34 cellular contexts compared by ENCODE assay signal in the genomic region with DNA sequence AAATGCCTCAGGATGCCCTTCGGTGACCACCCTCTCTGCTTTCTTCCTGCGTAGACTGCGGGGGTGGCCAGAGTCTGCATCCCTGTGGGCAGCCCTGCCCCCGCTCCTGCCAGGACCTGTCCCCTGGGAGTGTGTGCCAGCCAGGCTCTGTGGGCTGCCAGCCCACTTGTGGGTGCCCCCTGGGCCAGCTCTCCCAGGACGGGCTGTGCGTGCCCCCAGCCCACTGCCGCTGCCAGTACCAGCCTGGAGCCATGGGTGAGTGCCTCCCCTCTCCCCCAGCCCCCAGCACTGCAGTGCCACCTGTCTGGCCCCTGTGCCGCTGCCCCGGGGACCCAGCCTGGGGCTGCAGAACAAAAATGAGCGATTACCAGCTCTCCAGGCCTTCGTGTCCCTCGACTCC. TPM values are rescaled to one million over a fixed set of nuclear protein-coding genes. Genes with fewer than 3 reads are reported as not detected.
"Had no signal": no experiment of that assay in that cellular context is flagged by ENCODE, and none has a peak within 500 bp of the region (broad histone marks: within the 10 kb centered on the region; RNA-seq: fewer than 3 reads in every experiment).

No MANE protein-coding gene starts in this region.

- H3K27me3 ChIP-seq: brain microvascular endothelial cell, MG63, Peyer's patch had no signal

- DNase-seq: activated CD4-positive, alpha-beta T cell treated with anti-CD3 and anti-CD28 coated beads, Interleukin-2, amount 10 ng/mL, durations not matched to agents 24 days and 14 days; activated CD4-positive, alpha-beta T cell treated with anti-CD3 and anti-CD28 coated beads, Interleukin-2, amount 50 U/mL, for 4 hours; activated CD4-positive, CD25-positive, alpha-beta regulatory T cell; activated CD8-positive, alpha-beta T cell treated with anti-CD3 and anti-CD28 coated beads for 36 hours; activated effector memory CD4-positive, alpha-beta T cell treated with anti-CD3 and anti-CD28 coated beads, Interleukin-2, amount 50 U/mL, for 16 hours; activated naive CD4-positive, alpha-beta T cell; activated naive CD4-positive, alpha-beta T cell treated with anti-CD3 and anti-CD28 coated beads, Interleukin-2, amount 50 U/mL, for 16 hours; activated naive CD8-positive, alpha-beta T cell treated with anti-CD3 and anti-CD28 coated beads for 36 hours; activated T-cell treated with anti-CD3 and anti-CD28 coated beads, Interleukin-2, amount 50 U/mL, for 1 hour; activated T-cell treated with anti-CD3 and anti-CD28 coated beads, Interleukin-2, amount 50 U/mL, for 72 hours; amniotic stem cell; aorta; brain microvascular endothelial cell; central memory CD4-positive, alpha-beta T cell; Kasumi-1; MG63; NCI-H1048; NCI-H1436 treated with DMSO at 0.1 percent for 48 hours; NCI-H1694 treated with DMSO at 0.1 percent for 48 hours; NCI-H2029 treated with DMSO at 0.1 percent for 48 hours; NCI-H2107; NCI-H2171; NCI-H510A; NCI-H526; NCI-H748 treated with DMSO at 0.1 percent for 48 hours; NK-92 treated with Interleukin-12 subunit alpha and Interleukin-12 subunit beta, amount 100 ng/mL, for 24 hours; PC-3; Peyer's patch; SIG-M5; T-helper 1 cell; T-helper 2 cell; T-helper 9 cell; WERI-Rb-1 had no signal

- H3K4me3 ChIP-seq: MG63, Peyer's patch had no signal

- H3K27ac ChIP-seq: brain microvascular endothelial cell, Peyer's patch, WERI-Rb-1 had no signal

- H3K4me1 ChIP-seq: Peyer's patch had no signal

- H3K9me3 ChIP-seq: MG63, Peyer's patch had no signal

- H3K36me3 ChIP-seq: brain microvascular endothelial cell, MG63, Peyer's patch, WERI-Rb-1 had no signal

RNA-seq across cellular contexts. Expression of gene ZNF467, which starts 41.7 kb away (rescaled TPM):
- total RNA-seq: activated CD8-positive, alpha-beta memory T cell treated with anti-CD3 and anti-CD28 coated beads for 36 hours had no signal
